ENCODE assay signal across 24 cellular contexts in genomic region chr11:126446581-126446980, GRCh38.
"Had no signal": no experiment of that assay in that cellular context is flagged by ENCODE, and none has a peak within 500 bp of the region (broad histone marks: within the 10 kb centered on the region; RNA-seq: fewer than 3 reads in every experiment).

No MANE protein-coding gene starts in this region.

- H3K9me3 ChIP-seq: colonic mucosa, esophagus muscularis mucosa, esophagus squamous epithelium, gastrocnemius medialis, gastroesophageal sphincter, heart left ventricle had no signal

- H3K4me3 Mint-ChIP-seq: dendritic cell treated with granulocyte-macrophage colony-stimulating factor and Interleukin-4, amounts not matched to agents 40 ng/mL and 50 ng/mL, for 4 days; effector memory CD8-positive, alpha-beta T cell; endodermal cell had no signal

- H3K27ac Mint-ChIP-seq: dendritic cell treated with granulocyte-macrophage colony-stimulating factor and Interleukin-4, amounts not matched to agents 40 ng/mL and 50 ng/mL, for 4 days; effector memory CD8-positive, alpha-beta T cell; endodermal cell had no signal

- H3K36me3 ChIP-seq: colonic mucosa, esophagus muscularis mucosa, esophagus squamous epithelium, gastrocnemius medialis, gastroesophageal sphincter, heart left ventricle, heart right ventricle had no signal

- DNase-seq: colonic mucosa; cortex of kidney; dermis blood vessel endothelial cell; dorsolateral prefrontal cortex; effector CD4-positive, alpha-beta T cell; effector CD8-positive, alpha-beta T cell; effector memory CD4-positive, alpha-beta T cell; effector memory CD8-positive, alpha-beta T cell; endodermal cell; erythroblast; esophagus squamous epithelium; foreskin fibroblast; foreskin keratinocyte; foreskin melanocyte; gastrocnemius medialis; glutamatergic neuron; head of caudate nucleus; heart left ventricle; heart right ventricle had no signal

- H3K27ac ChIP-seq: colonic mucosa, coronary artery, dorsolateral prefrontal cortex, epithelial cell of prostate, esophagus muscularis mucosa, esophagus squamous epithelium, foreskin keratinocyte, gastrocnemius medialis, gastroesophageal sphincter, heart left ventricle, heart right ventricle had no signal

- H3K4me3 ChIP-seq: colonic mucosa, coronary artery, dorsolateral prefrontal cortex, esophagus muscularis mucosa, esophagus squamous epithelium, gastrocnemius medialis, gastroesophageal sphincter, heart left ventricle, heart right ventricle had no signal

- H3K4me1 ChIP-seq: colonic mucosa, esophagus muscularis mucosa, esophagus squamous epithelium, foreskin keratinocyte, gastrocnemius medialis, gastroesophageal sphincter, heart left ventricle, heart right ventricle had no signal

- H3K27me3 ChIP-seq: colonic mucosa, dorsolateral prefrontal cortex, heart left ventricle had no signal
